Comparison of ENCODE assay signal across 8 cellular contexts in the genomic region with DNA sequence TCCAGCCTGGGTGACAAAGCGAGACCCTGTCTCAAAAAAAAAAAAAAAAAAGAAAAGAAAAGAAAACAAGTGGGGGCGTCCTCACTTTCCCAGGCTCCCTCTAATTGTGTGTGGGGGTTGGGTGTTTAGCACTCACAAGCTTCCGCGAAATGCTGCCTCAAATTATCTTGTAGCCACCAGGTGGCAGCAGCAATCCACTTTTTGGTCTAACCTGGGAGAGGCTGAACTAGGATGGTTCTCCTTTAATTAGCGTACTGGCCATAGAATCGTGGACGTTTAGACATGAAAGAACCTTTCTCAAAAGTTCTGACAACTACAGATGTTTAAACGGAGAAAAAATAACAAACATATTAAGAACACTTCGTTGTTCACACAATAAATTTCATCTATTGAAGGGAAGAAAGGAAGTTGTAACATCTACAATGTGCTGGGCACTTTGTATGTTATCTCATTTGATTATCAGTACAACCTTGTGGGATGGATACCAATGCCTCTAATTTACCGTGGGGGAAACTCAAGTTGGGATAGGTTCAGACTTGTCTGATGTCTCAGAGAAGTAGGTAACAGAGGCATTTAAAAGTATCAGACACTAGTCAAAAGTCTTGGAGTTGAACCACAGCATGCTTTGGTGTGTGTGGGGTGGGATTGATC.
A peak's percentile ranks its signal among the peaks of the same experiment; 100 is the strongest.
DNase-seq lines count a peak whose midpoint lies in the region; ATAC-seq and TF ChIP-seq lines count a peak whose summit lies in the region.

No MANE protein-coding gene starts in this region.

- H3K4me2 ChIP-seq in DND-41 (ENCODE audit: insufficient read depth, low read length) (no peak overlapping the region), OCI-LY7 (ENCODE audit: low read length) (no peak overlapping the region)

- ATAC-seq in DND-41 (ENCODE audit: insufficient read depth, low read depth) = peak; percentile 97
- peak; percentile 93 for ATAC-seq in GM21619 (IDR thresholded peaks at IDR 0.05; ENCODE audit: unreplicated experiment)
- peak; percentile 87 to 99 (median 96) for ATAC-seq in natural killer cell
- peak; percentile 85 for ATAC-seq in stimulated activated memory B cell treated with anti-CD40 and anti-IgM and Interleukin-4, amounts not matched to agents 10 μg/mL and 1 μg/mL and 100 μg/mL, for 72 hours

- intact Hi-C loops in OCI-LY7 (cut with micrococcal nuclease; ENCODE audit: unreplicated experiment) (loop anchor here (1.0 kb wide), 1 partner anchor 607 kb away; no protein-coding TSS in a partner anchor), esophagus squamous epithelium (cut with DNase I) (no loop called here), natural killer cell (cut with micrococcal nuclease) (loop anchor here (1.0 kb wide), 2 partner anchors 136 to 607 kb away; no protein-coding TSS in a partner anchor)

- H3K27me3 ChIP-seq in DND-41 (ENCODE audit: insufficient read depth, low read length, poor library complexity) (peaks cover 23% of the 10 kb centered on the region), esophagus squamous epithelium (peaks cover 0 to 9% (median 0%) of the 10 kb centered on the region in 4 donors)

- DNase-seq in DND-41 (peak; percentile 82), HuH-7.5 (ENCODE audit: low spot score) (peak; percentile 54), OCI-LY7 (ENCODE audit: low spot score) (peak; percentile 75), activated T-cell treated with anti-CD3 and anti-CD28 coated beads for 24 hours (ENCODE audit: low read depth) (peak; percentile 74), esophagus squamous epithelium (lab: John Stamatoyannopoulos, UW) (peak; percentile 9), natural killer cell (peak; percentile 72)

- H3K4me1 Mint-ChIP-seq in natural killer cell = peaks cover 5% of the 10 kb centered on the region in 2 donors
- H3K4me1 Mint-ChIP-seq in stimulated activated memory B cell treated with anti-CD40 and anti-IgM and Interleukin-4, amounts not matched to agents 10 μg/mL and 1 μg/mL and 100 μg/mL, for 72 hours = peaks cover 6% of the 10 kb centered on the region

- no peaks in the 10 kb centered on the region for H3K36me3 Mint-ChIP-seq in natural killer cell
- H3K36me3 Mint-ChIP-seq in stimulated activated memory B cell treated with anti-CD40 and anti-IgM and Interleukin-4, amounts not matched to agents 10 μg/mL and 1 μg/mL and 100 μg/mL, for 72 hours = no peaks in the 10 kb centered on the region

- H3K27ac Mint-ChIP-seq in natural killer cell = no peak overlapping the region
- H3K27ac Mint-ChIP-seq in stimulated activated memory B cell treated with anti-CD40 and anti-IgM and Interleukin-4, amounts not matched to agents 10 μg/mL and 1 μg/mL and 100 μg/mL, for 72 hours = no peak overlapping the region

- H3K27me3 Mint-ChIP-seq in natural killer cell (ENCODE audit: low read depth in 2 of 2) = peaks cover 29 to 48% of the 10 kb centered on the region in 2 donors
- H3K27me3 Mint-ChIP-seq in stimulated activated memory B cell treated with anti-CD40 and anti-IgM and Interleukin-4, amounts not matched to agents 10 μg/mL and 1 μg/mL and 100 μg/mL, for 72 hours = peaks cover 32% of the 10 kb centered on the region

- no peaks in the 10 kb centered on the region for H3K9me2 ChIP-seq in OCI-LY7 (ENCODE audit: insufficient read depth, low read length)

- WGBS in esophagus squamous epithelium, 2 donors = 0 to 3% methylated on average over 9 to 10 of the region's 10 CpGs

- no peaks in the 10 kb centered on the region for H3K9me3 ChIP-seq in DND-41 (ENCODE audit: insufficient read depth, low read length, severe bottlenecking)
- H3K9me3 ChIP-seq in OCI-LY7 (ENCODE audit: low read length) = no peaks in the 10 kb centered on the region
- H3K9me3 ChIP-seq in esophagus squamous epithelium = no peaks in the 10 kb centered on the region

- H3K4me3 ChIP-seq in DND-41 (ENCODE audit: low read depth in 1 of 2, low read length in 2 of 2) (no peak overlapping the region), OCI-LY7 (ENCODE audit: low read depth, low read length, poor library complexity, severe bottlenecking) (no peak overlapping the region), esophagus squamous epithelium (no peak overlapping the region)

- peak; percentile 89 for TF ChIP-seq CTCF in DND-41 (IDR thresholded peaks at IDR 0.05; ENCODE audit: borderline replicate concordance, extremely low read depth, low read length, poor library complexity, severe bottlenecking)
- peak; percentile 86 for TF ChIP-seq CTCF in OCI-LY7 (conservative IDR thresholded peaks at IDR 0.05; ENCODE audit: low read length)
- peak; percentile 66 to 84 (median 72) for TF ChIP-seq CTCF in esophagus squamous epithelium (IDR thresholded peaks at IDR 0.05)
- TF ChIP-seq CTCF in natural killer cell (IDR thresholded peaks at IDR 0.05) = peak; percentile 77

- CTCF ChIA-PET in OCI-LY7 (lab: Charles Lee; ENCODE audit: unreplicated experiment) = interaction anchor here (1.0 kb wide), 1 partner anchor 607 kb away, joined by 3 read pairs; no protein-coding TSS in a partner anchor

- H3K4me3 Mint-ChIP-seq in natural killer cell = no peak overlapping the region
- H3K4me3 Mint-ChIP-seq in stimulated activated memory B cell treated with anti-CD40 and anti-IgM and Interleukin-4, amounts not matched to agents 10 μg/mL and 1 μg/mL and 100 μg/mL, for 72 hours = no peak overlapping the region

- no peaks in the 10 kb centered on the region for H4K20me1 ChIP-seq in DND-41 (ENCODE audit: insufficient read depth, low read length)
- H4K20me1 ChIP-seq in OCI-LY7 (ENCODE audit: insufficient read depth, low read length) = no peaks in the 10 kb centered on the region

- H3K4me1 ChIP-seq in DND-41 (ENCODE audit: insufficient read depth, low read length) (peaks cover 4% of the 10 kb centered on the region; the same call in 1 of the 2 replicates), OCI-LY7 (ENCODE audit: insufficient read depth, low read length, poor library complexity, severe bottlenecking) (no peaks in the 10 kb centered on the region), esophagus squamous epithelium (peaks cover 0 to 26% (median 0%) of the 10 kb centered on the region in 3 donors)

- H3K9ac ChIP-seq in DND-41 (ENCODE audit: low read depth, low read length) = no peak overlapping the region

- H3K79me2 ChIP-seq in DND-41 (ENCODE audit: insufficient read depth, low read length) = no peaks in the 10 kb centered on the region
- no peaks in the 10 kb centered on the region for H3K79me2 ChIP-seq in OCI-LY7 (ENCODE audit: insufficient read depth, low read depth, low read length)

- H3K9me3 Mint-ChIP-seq in natural killer cell = no peaks in the 10 kb centered on the region
- H3K9me3 Mint-ChIP-seq in stimulated activated memory B cell treated with anti-CD40 and anti-IgM and Interleukin-4, amounts not matched to agents 10 μg/mL and 1 μg/mL and 100 μg/mL, for 72 hours = no peaks in the 10 kb centered on the region

- no TSS peak for BruUV-seq in OCI-LY7 (replicated peaks; lab: Mats Ljungman, UMichigan)

- no peak overlapping the region for H2AFZ ChIP-seq in DND-41 (ENCODE audit: low read depth, low read length)
- peak overlapping the region; percentile 7; the same call in 1 of the 2 replicates for H2AFZ ChIP-seq in OCI-LY7 (ENCODE audit: low read length)

- TF ChIP-seq POLR2A in esophagus squamous epithelium (IDR thresholded peaks at IDR 0.05) = no peak

- POLR2A ChIA-PET in OCI-LY7 (lab: Charles Lee) = interaction anchor here (0.6 to 0.7 kb wide), 4 partner anchors 125 to 1039 kb away, joined by 3 to 5 read pairs (median 4); no protein-coding TSS in a partner anchor

- H3K36me3 ChIP-seq in DND-41 (ENCODE audit: insufficient read depth, low read length) (no peaks in the 10 kb centered on the region), OCI-LY7 (ENCODE audit: insufficient read depth, low read length) (no peaks in the 10 kb centered on the region), esophagus squamous epithelium (no peaks in the 10 kb centered on the region)

- H3K27ac ChIP-seq in DND-41 (ENCODE audit: low read length) (no peak overlapping the region), OCI-LY7 (ENCODE audit: low read depth, low read length, poor library complexity, severe bottlenecking) (no peak overlapping the region), esophagus squamous epithelium (no peak overlapping the region)

Comparison
In these comparisons a context has a peak if more than half of its experiments do, and no peak if none do; other contexts are left out.
1. DNase-seq: peak in every context shown above with its lines; median percentile 82 in DND-41; 75 in OCI-LY7; 74 in activated T-cell treated with anti-CD3 and anti-CD28 coated beads for 24 hours; 72 in natural killer cell; 54 in HuH-7.5; 9 in esophagus squamous epithelium.